24 cellular contexts compared by ENCODE assay signal in the genomic region with DNA sequence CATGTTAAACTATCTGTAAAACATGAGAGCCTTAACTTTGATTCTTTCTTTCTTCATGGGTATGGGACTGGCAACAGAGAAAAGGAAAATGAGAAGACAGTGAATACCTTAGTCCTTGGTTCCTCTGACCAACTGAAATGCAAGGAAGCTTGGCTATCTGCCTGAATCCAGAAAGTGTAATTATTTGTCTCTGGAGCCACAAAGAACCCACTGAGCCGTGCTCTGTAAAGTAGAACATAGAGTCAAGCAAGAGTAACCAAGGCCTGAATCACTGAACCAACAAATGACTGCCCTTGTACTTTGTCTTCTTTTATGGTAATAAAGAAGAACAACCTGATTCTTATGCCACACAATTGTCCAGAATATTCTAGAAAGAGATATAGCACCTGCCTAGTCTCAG.
A peak's percentile ranks its signal among the peaks of the same experiment; 100 is the strongest.
DNase-seq lines count a peak whose midpoint lies in the region; ATAC-seq lines count a peak whose summit lies in the region.
"Had no signal": no experiment of that assay in that cellular context is flagged by ENCODE, and none has a peak within 500 bp of the region (broad histone marks: within the 10 kb centered on the region; RNA-seq: fewer than 3 reads in every experiment).

No MANE protein-coding gene starts in this region.

- DNase-seq in HK-2 (ENCODE audit: unreplicated experiment) (peak; percentile 33), glomerular visceral epithelial cell (ENCODE audit: extremely low spot score) (peak; percentile 80), medulla oblongata (ENCODE audit: extremely low spot score) (peak; percentile 26), NCI-H226 (no peak), NCI-H1105 treated with DMSO at 0.1 percent for 48 hours (lab: John Stamatoyannopoulos, UW) (no peak)
- no peak for DNase-seq in activated effector memory CD4-positive, alpha-beta T cell treated with Interleukin-2 at 50 U/mL for 16 hours
- DNase-seq: BE2C; CD4-positive, alpha-beta T cell; COR-L47; DMS 273 treated with DMSO at 0.1 percent for 48 hours; DMS79 treated with DMSO at 0.1 percent for 48 hours; H7; KBM-7; MM.1S; NCI-H1092; NCI-H1436 treated with DMSO at 0.1 percent for 48 hours; NCI-H1930; NCI-H2227 treated with DMSO at 0.1 percent for 48 hours; NCI-H510A treated with DMSO at 0.1 percent for 48 hours; NCI-H774; Peyer's patch; SJCRH30 had no signal

- no peak for ATAC-seq in HG03139 (IDR thresholded peaks at IDR 0.05; ENCODE audit: unreplicated experiment)
- ATAC-seq: A549 had no signal

Comparison
In these comparisons a context has a peak if more than half of its experiments do, and no peak if none do; other contexts are left out.
1. DNase-seq: peak in HK-2 (single experiment), glomerular visceral epithelial cell (single experiment) and medulla oblongata (single experiment); none in activated effector memory CD4-positive, alpha-beta T cell treated with Interleukin-2 at 50 U/mL for 16 hours (single experiment), NCI-H226 (single experiment) and NCI-H1105 treated with DMSO at 0.1 percent for 48 hours (single experiment).